In the genomic region with DNA sequence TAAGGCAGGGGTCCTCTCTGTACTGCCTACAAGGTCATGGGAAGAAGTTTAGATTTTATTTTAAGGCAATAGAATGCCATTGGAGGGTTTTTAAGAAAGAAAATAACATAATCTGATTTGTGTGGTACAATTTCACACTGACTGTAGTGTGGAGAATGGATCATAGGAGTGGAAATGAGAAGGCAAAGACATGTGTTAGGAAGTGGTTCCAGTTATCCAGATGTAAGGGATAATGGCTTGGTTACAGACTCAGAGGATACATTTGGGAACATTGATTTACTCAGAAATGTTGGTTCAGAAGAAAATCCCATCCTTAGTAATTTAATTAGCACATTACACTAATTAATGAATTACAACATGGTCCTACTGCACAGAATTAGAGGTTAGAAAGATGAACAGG, we compare ENCODE assay signal across 31 cellular contexts.
"Had no signal": no experiment of that assay in that cellular context is flagged by ENCODE, and none has a peak within 500 bp of the region (broad histone marks: within the 10 kb centered on the region; RNA-seq: fewer than 3 reads in every experiment).

No MANE protein-coding gene starts in this region.

- H3K9me3 ChIP-seq: lower lobe of right lung, pancreas, prostate gland, stomach, testis, thyroid gland, transverse colon, upper lobe of left lung, vagina had no signal

- H3K27me3 Mint-ChIP-seq: naive B cell; natural killer cell treated with Interleukin-12 subunit alpha and Interleukin-12 subunit beta and Interleukin-15 and Interleukin-18, amount 100 ng/mL, for 72 hours; stimulated activated naive B cell treated with anti-CD40 and anti-IgM and Interleukin-4, amounts not matched to agents 10 μg/mL and 1 μg/mL and 100 μg/mL, for 72 hours had no signal

- H3K36me3 ChIP-seq: left lung, lower lobe of right lung, pancreas, prostate gland, stomach, thyroid gland, transverse colon, upper lobe of left lung, vagina had no signal

- H3K27me3 ChIP-seq: left lung, pancreas, stomach, testis, thyroid gland, transverse colon, upper lobe of left lung, vagina had no signal

- FAIRE-seq: keratinocyte had no signal

- DNase-seq: hippocampal formation; kidney glomerular epithelial cell; left colon; left lung; lower lobe of right lung; mammary epithelial cell; mesenchymal stem cell; naive B cell; nucleus accumbens; pancreas; posterior cingulate gyrus; retina; right cardiac atrium; stimulated activated CD4-positive, alpha-beta T cell treated with anti-CD3 and anti-CD28 coated beads, Interleukin-12 subunit alpha, Interleukin-12 subunit beta, amount 100 ng/mL, for 4 hours; stimulated activated CD4-positive, alpha-beta T cell treated with anti-CD3 and anti-CD28 coated beads, Interleukin-15, amount 100 ng/mL, for 24 hours; stimulated activated CD4-positive, alpha-beta T cell treated with anti-CD3 and anti-CD28 coated beads, Interleukin-2, amount 100 ng/mL, for 24 hours; stimulated activated CD4-positive, alpha-beta T cell treated with anti-CD3 and anti-CD28 coated beads, Interleukin-4, amount 100 ng/mL, for 1 hour; stimulated activated naive B cell treated with anti-CD40 and anti-IgM and Interleukin-4, amounts not matched to agents 10 μg/mL and 1 μg/mL and 100 μg/mL, for 72 hours; stimulated activated naive CD8-positive, alpha-beta T cell treated with anti-CD3 and anti-CD28 coated beads, Interleukin-15, Interleukin-2, amounts not matched to agents 100 U/mL and 50 U/mL, for 24 hours; stomach; testis; thyroid gland; transverse colon; upper lobe of left lung had no signal

- H3K27ac ChIP-seq: left lung, lower lobe of right lung, pancreas, prostate gland, skin epidermis, stomach, testis, thyroid gland, transverse colon, upper lobe of left lung, vagina had no signal

- H3K27ac Mint-ChIP-seq: mesothelial cell of epicardium; natural killer cell treated with Interleukin-12 subunit alpha and Interleukin-12 subunit beta and Interleukin-15 and Interleukin-18, amount 100 ng/mL, for 72 hours; stimulated activated naive B cell treated with anti-CD40 and anti-IgM and Interleukin-4, amounts not matched to agents 10 μg/mL and 1 μg/mL and 100 μg/mL, for 72 hours had no signal

- H3K4me1 ChIP-seq: left lung, lower lobe of right lung, pancreas, prostate gland, stomach, testis, thyroid gland, transverse colon, upper lobe of left lung, vagina had no signal

- H3K4me3 ChIP-seq: left lung, lower lobe of right lung, pancreas, prostate gland, skin epidermis, stomach, testis, thyroid gland, transverse colon, upper lobe of left lung, vagina had no signal

- H3K36me3 Mint-ChIP-seq: mesothelial cell of epicardium; naive B cell; stimulated activated naive B cell treated with anti-CD40 and anti-IgM and Interleukin-4, amounts not matched to agents 10 μg/mL and 1 μg/mL and 100 μg/mL, for 72 hours had no signal

- H3K4me1 Mint-ChIP-seq: neural crest cell had no signal

- H3K9me3 Mint-ChIP-seq: natural killer cell treated with Interleukin-12 subunit alpha and Interleukin-12 subunit beta and Interleukin-15 and Interleukin-18, amount 100 ng/mL, for 72 hours; neural crest cell; stimulated activated naive B cell treated with anti-CD40 and anti-IgM and Interleukin-4, amounts not matched to agents 10 μg/mL and 1 μg/mL and 100 μg/mL, for 72 hours had no signal

- H3K4me3 Mint-ChIP-seq: mesothelial cell of epicardium; naive B cell; natural killer cell treated with Interleukin-12 subunit alpha and Interleukin-12 subunit beta and Interleukin-15 and Interleukin-18, amount 100 ng/mL, for 72 hours; neural crest cell; stimulated activated naive B cell treated with anti-CD40 and anti-IgM and Interleukin-4, amounts not matched to agents 10 μg/mL and 1 μg/mL and 100 μg/mL, for 72 hours had no signal
